ENCODE assay signal across 16 cellular contexts in the genomic region with DNA sequence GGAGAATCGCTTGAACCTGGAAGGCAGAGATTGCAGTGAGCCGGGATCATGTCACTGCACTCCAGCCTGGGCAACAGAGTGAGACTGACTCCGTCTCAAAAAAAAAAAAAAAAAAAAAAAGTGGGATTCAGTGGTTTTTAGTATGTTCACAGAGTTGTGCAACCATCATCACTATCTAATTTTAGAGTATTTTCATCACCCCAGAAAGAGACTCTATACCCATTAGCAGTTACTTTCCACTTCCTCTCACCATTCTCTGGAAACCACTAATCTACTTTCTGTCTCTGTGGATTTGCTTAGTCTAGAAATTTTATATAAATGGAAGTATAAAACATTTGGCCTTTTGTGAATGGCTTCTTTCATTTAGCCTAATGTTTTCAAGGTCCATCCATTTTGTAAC.
DNase-seq lines count a peak whose midpoint lies in the region; ATAC-seq and TF ChIP-seq lines count a peak whose summit lies in the region.
"Had no signal": no experiment of that assay in that cellular context is flagged by ENCODE, and none has a peak within 500 bp of the region (broad histone marks: within the 10 kb centered on the region; RNA-seq: fewer than 3 reads in every experiment).

No MANE protein-coding gene starts in this region.

- no peak overlapping the region for H3K27ac Mint-ChIP-seq in stimulated activated naive B cell treated with anti-CD40 and anti-IgM and Interleukin-4, amounts not matched to agents 10 μg/mL and 1 μg/mL and 100 μg/mL, for 72 hours
- H3K27ac Mint-ChIP-seq in osteocyte (ENCODE audit: unreplicated experiment) = no peak overlapping the region
- H3K27ac Mint-ChIP-seq: naive B cell had no signal

- H3K27ac ChIP-seq in left ventricle myocardium inferior (replicated peaks) = no peak overlapping the region
- H3K27ac ChIP-seq: skin epidermis, upper lobe of left lung had no signal

- H3K36me3 ChIP-seq in left ventricle myocardium inferior = no peaks in the 10 kb centered on the region
- H3K36me3 ChIP-seq: upper lobe of left lung had no signal

- DNase-seq in Right ventricle myocardium superior (no peak), left ventricle myocardium inferior (no peak), OCI-M1 (lab: John Stamatoyannopoulos, UW) (peak; percentile 30), osteocyte (ENCODE audit: extremely low spot score, unreplicated experiment) (no peak)
- no peak for DNase-seq in stimulated activated naive B cell treated with anti-CD40 and anti-IgM and Interleukin-4, amounts not matched to agents 10 μg/mL and 1 μg/mL and 100 μg/mL, for 72 hours
- DNase-seq in stimulated activated CD4-positive, alpha-beta T cell treated with anti-CD3 and anti-CD28 coated beads, Interleukin-4, amount 100 ng/mL, for 1 hour = no peak
- DNase-seq: activated CD8-positive, alpha-beta memory T cell treated with anti-CD3 and anti-CD28 coated beads, Interleukin-2, amount 50 U/mL, for 48 hours; DMS 273 treated with DMSO at 0.1 percent for 48 hours; foreskin melanocyte; GOT3; naive B cell; upper lobe of left lung had no signal

- H3K27me3 ChIP-seq in left ventricle myocardium inferior (ENCODE audit: low read depth) = no peaks in the 10 kb centered on the region
- H3K27me3 ChIP-seq: upper lobe of left lung had no signal

- ATAC-seq in Right ventricle myocardium superior (ENCODE audit: poor library complexity) (peak; percentile 46), HG03108 (IDR thresholded peaks at IDR 0.05; ENCODE audit: unreplicated experiment) (peak; percentile 52), HG03095 (IDR thresholded peaks at IDR 0.05; ENCODE audit: unreplicated experiment) (no peak)
- ATAC-seq in stimulated activated naive B cell treated with anti-CD40 and anti-IgM and Interleukin-4, amounts not matched to agents 10 μg/mL and 1 μg/mL and 100 μg/mL, for 72 hours (replicated peaks) = peak; percentile 52 to 63
- ATAC-seq: Panc1 had no signal

- peaks cover 26% of the 10 kb centered on the region for H3K4me1 ChIP-seq in left ventricle myocardium inferior

- H3K27me3 Mint-ChIP-seq in stimulated activated naive B cell treated with anti-CD40 and anti-IgM and Interleukin-4, amounts not matched to agents 10 μg/mL and 1 μg/mL and 100 μg/mL, for 72 hours = peaks cover 0 to 6% of the 10 kb centered on the region in 2 donors
- no peaks in the 10 kb centered on the region for H3K27me3 Mint-ChIP-seq in osteocyte (ENCODE audit: unreplicated experiment)

- no peak overlapping the region for H3K4me3 ChIP-seq in left ventricle myocardium inferior
- H3K4me3 ChIP-seq: skin epidermis, upper lobe of left lung had no signal

- no peaks in the 10 kb centered on the region for H3K9me3 ChIP-seq in left ventricle myocardium inferior (replicated peaks)
- H3K9me3 ChIP-seq: upper lobe of left lung had no signal

- TF ChIP-seq CTCF in left ventricle myocardium inferior (IDR thresholded peaks at IDR 0.05; ENCODE audit: borderline replicate concordance) = no peak
- TF ChIP-seq CTCF in osteocyte (IDR thresholded peaks at IDR 0.05) = no peak

- H3K36me3 Mint-ChIP-seq in stimulated activated naive B cell treated with anti-CD40 and anti-IgM and Interleukin-4, amounts not matched to agents 10 μg/mL and 1 μg/mL and 100 μg/mL, for 72 hours = no peaks in the 10 kb centered on the region
- H3K36me3 Mint-ChIP-seq in osteocyte (ENCODE audit: unreplicated experiment) = peaks cover 5% of the 10 kb centered on the region
- H3K36me3 Mint-ChIP-seq: naive B cell had no signal

- peaks cover 6 to 13% of the 10 kb centered on the region in 2 donors for H3K4me1 Mint-ChIP-seq in stimulated activated naive B cell treated with anti-CD40 and anti-IgM and Interleukin-4, amounts not matched to agents 10 μg/mL and 1 μg/mL and 100 μg/mL, for 72 hours
- peaks cover 57% of the 10 kb centered on the region for H3K4me1 Mint-ChIP-seq in osteocyte (ENCODE audit: unreplicated experiment)
- H3K4me1 Mint-ChIP-seq: naive B cell had no signal

- no peak overlapping the region for H3K4me3 Mint-ChIP-seq in stimulated activated naive B cell treated with anti-CD40 and anti-IgM and Interleukin-4, amounts not matched to agents 10 μg/mL and 1 μg/mL and 100 μg/mL, for 72 hours
- H3K4me3 Mint-ChIP-seq in osteocyte (ENCODE audit: unreplicated experiment) = no peak overlapping the region
- H3K4me3 Mint-ChIP-seq: naive B cell had no signal

- H3K9me3 Mint-ChIP-seq in stimulated activated naive B cell treated with anti-CD40 and anti-IgM and Interleukin-4, amounts not matched to agents 10 μg/mL and 1 μg/mL and 100 μg/mL, for 72 hours = no peaks in the 10 kb centered on the region
- H3K9me3 Mint-ChIP-seq in osteocyte (ENCODE audit: unreplicated experiment) = no peaks in the 10 kb centered on the region

- intact Hi-C loops in Right ventricle myocardium superior (cut with DNase I) (no loop called here), left ventricle myocardium inferior (cut with micrococcal nuclease) (no loop called here)
